8 cellular contexts compared by ENCODE assay signal in genomic region chr11:65440831-65441499, GRCh38. TPM values are rescaled to one million over a fixed set of nuclear protein-coding genes. Genes with fewer than 3 reads are reported as not detected.
A peak's percentile ranks its signal among the peaks of the same experiment; 100 is the strongest.
DNase-seq lines count a peak whose midpoint lies in the region; ATAC-seq and TF ChIP-seq lines count a peak whose summit lies in the region.

No MANE protein-coding gene starts in this region.

- intact Hi-C loops in colonic mucosa (cut with DNase I) = no loop called here

- peaks cover 3% of the 10 kb centered on the region for H3K36me3 Mint-ChIP-seq in progenitor cell of endocrine pancreas (ENCODE audit: insufficient read depth)

- no peak overlapping the region for H3K9ac ChIP-seq in colonic mucosa (ENCODE audit: low read depth in 2 of 2, low read length in 2 of 2)

- no peaks in the 10 kb centered on the region for H3K9me3 Mint-ChIP-seq in progenitor cell of endocrine pancreas (ENCODE audit: low read depth)

- peak overlapping the region; percentile 0 for H3K27ac ChIP-seq in colonic mucosa

- H3K27me3 Mint-ChIP-seq in progenitor cell of endocrine pancreas = no peaks in the 10 kb centered on the region

- peak; percentile 79 for DNase-seq in CD1c-positive myeloid dendritic cell (ENCODE audit: extremely low spot score)
- peak; percentile 93 for DNase-seq in MV-4-11 (lab: John Stamatoyannopoulos, UW)
- DNase-seq in colonic mucosa = no peak
- no peak for DNase-seq in progenitor cell of endocrine pancreas (ENCODE audit: low spot score, unreplicated experiment)
- DNase-seq in DMS114 treated with DMSO at 0.1 percent for 48 hours (lab: John Stamatoyannopoulos, UW; ENCODE audit: unreplicated experiment) = no peak

- H3K27ac Mint-ChIP-seq in progenitor cell of endocrine pancreas = peak overlapping the region; percentile 81

- H3K36me3 ChIP-seq in colonic mucosa = peaks cover 9% of the 10 kb centered on the region

- no peaks in the 10 kb centered on the region for H3K27me3 ChIP-seq in colonic mucosa

- no peak overlapping the region for H3K4me3 ChIP-seq in colonic mucosa

- H3K4me1 ChIP-seq in colonic mucosa = peaks cover 6% of the 10 kb centered on the region

- TF ChIP-seq CTCF in colonic mucosa (IDR thresholded peaks at IDR 0.05) = no peak
- no peak for TF ChIP-seq CTCF in progenitor cell of endocrine pancreas (IDR thresholded peaks at IDR 0.05; ENCODE audit: unreplicated experiment)

- ATAC-seq in GM21390 (IDR thresholded peaks at IDR 0.05; ENCODE audit: unreplicated experiment) (peak; percentile 52), HG03095 (IDR thresholded peaks at IDR 0.05; ENCODE audit: unreplicated experiment) (no peak), HG03457 (IDR thresholded peaks at IDR 0.05; ENCODE audit: unreplicated experiment) (no peak)

- no peaks in the 10 kb centered on the region for H3K9me3 ChIP-seq in colonic mucosa

- H3K4me3 Mint-ChIP-seq in progenitor cell of endocrine pancreas (ENCODE audit: low read depth) = no peak overlapping the region

- peaks cover 24% of the 10 kb centered on the region for H3K4me1 Mint-ChIP-seq in progenitor cell of endocrine pancreas (ENCODE audit: low read depth)

RNA-seq across cellular contexts. Expression of gene NEAT1, which starts 18.4 kb away (rescaled TPM):
- total RNA-seq in colonic mucosa (100 to 1,000 TPM; 269 to 502 TPM), progenitor cell of endocrine pancreas (78.8 and 99.9 TPM in 2 replicates)

RNA-seq across cellular contexts. Expression of gene FRMD8, which starts 54.5 kb away (rescaled TPM):
- total RNA-seq in colonic mucosa (10 to 100 TPM; 30.7 to 43.9 TPM), progenitor cell of endocrine pancreas (27.3 and 27.5 TPM in 2 replicates)

RNA-seq across cellular contexts. Expression of gene MALAT1, which starts 57.9 kb away (rescaled TPM):
- total RNA-seq in colonic mucosa (1,000 to 10,000 TPM; 4,716 to 6,071 TPM), progenitor cell of endocrine pancreas (16,546 and 17,116 TPM in 2 replicates)

RNA-seq across cellular contexts. Expression of gene SLC25A45, which starts 58.5 kb away (rescaled TPM):
- total RNA-seq in colonic mucosa (1 to 10 TPM; 4.4 to 6.9 TPM), progenitor cell of endocrine pancreas (4.0 and 5.3 TPM in 2 replicates)

Comparison
In these comparisons a context has a peak if more than half of its experiments do, and no peak if none do; other contexts are left out.
1. DNase-seq: peak in CD1c-positive myeloid dendritic cell (single experiment) and MV-4-11 (single experiment); none in colonic mucosa (single experiment), progenitor cell of endocrine pancreas (single experiment) and DMS114 treated with DMSO at 0.1 percent for 48 hours (single experiment).